In the genomic region with DNA sequence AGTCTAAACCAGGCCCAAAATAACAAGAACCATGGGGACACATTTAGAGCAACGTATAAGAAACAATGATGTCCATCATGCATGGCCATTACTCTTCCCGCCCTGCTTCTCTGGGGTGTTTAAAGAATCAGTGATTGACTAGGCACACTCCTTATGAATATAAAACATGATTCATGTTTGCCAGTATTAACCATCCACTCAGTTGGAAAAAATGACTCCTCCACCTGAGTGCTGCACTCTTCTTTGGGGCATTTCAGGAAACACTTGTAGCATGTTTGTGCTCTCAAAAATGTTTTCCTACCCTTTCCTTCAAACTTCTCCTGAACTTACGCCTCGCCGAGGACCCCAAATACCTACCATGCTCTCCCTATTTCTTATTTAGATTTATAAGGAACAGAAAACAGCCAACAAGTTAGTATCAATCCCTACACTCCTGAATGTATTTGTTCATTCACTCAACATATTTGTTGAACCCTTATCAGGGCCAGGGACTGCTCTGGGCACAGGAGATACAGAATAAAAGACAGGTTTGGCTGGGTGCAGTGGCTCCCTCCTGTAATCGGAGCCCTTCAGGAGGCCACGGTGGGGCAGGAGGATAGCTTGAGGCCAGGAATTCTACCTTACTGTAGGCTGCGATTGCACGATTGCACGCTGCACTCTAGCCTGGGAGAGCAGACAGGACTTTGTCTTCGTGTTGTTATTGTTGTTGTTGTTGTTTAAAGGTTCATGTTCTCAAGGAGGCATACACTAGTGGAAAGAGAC, we compare ENCODE assay signal across 11 cellular contexts.
DNase-seq lines count a peak whose midpoint lies in the region; ATAC-seq and TF ChIP-seq lines count a peak whose summit lies in the region.
"Had no signal": no experiment of that assay in that cellular context is flagged by ENCODE, and none has a peak within 500 bp of the region (broad histone marks: within the 10 kb centered on the region; RNA-seq: fewer than 3 reads in every experiment).

No MANE protein-coding gene starts in this region.

- intact Hi-C loops in vagina (cut with DNase I) = no loop called here

- peak; percentile 40 for ATAC-seq in stimulated activated naive CD8-positive, alpha-beta T cell treated with anti-CD3 and anti-CD28 coated beads, Interleukin-15, Interleukin-2, amounts not matched to agents 100 U/mL and 50 U/mL, for 24 hours
- no peak for ATAC-seq in stimulated activated naive CD8-positive, alpha-beta T cell treated with anti-CD3 and anti-CD28 coated beads, Interleukin-15, amount 100 ng/mL, for 72 hours
- ATAC-seq in effector memory CD8-positive, alpha-beta T cell (replicated peaks) = no peak
- ATAC-seq in naive B cell (ENCODE audit: low read depth in 2 of 2) (no peak), HG03520 (IDR thresholded peaks at IDR 0.05; ENCODE audit: unreplicated experiment) (no peak), GM18517 (IDR thresholded peaks at IDR 0.05; ENCODE audit: unreplicated experiment) (no peak)

- H3K9me3 ChIP-seq in vagina = no peaks in the 10 kb centered on the region

- peaks cover 63% of the 10 kb centered on the region for H3K4me1 ChIP-seq in vagina

- H3K27me3 ChIP-seq in vagina = no peaks in the 10 kb centered on the region

- in situ Hi-C loops in G401 (cut with HindIII; ENCODE audit: low sequenced_read_pairs) = no loop called here

- H3K4me1 Mint-ChIP-seq in stimulated activated naive CD8-positive, alpha-beta T cell treated with anti-CD3 and anti-CD28 coated beads, Interleukin-15, amount 100 ng/mL, for 72 hours = peaks cover 43% of the 10 kb centered on the region
- H3K4me1 Mint-ChIP-seq in effector memory CD8-positive, alpha-beta T cell (ENCODE audit: low read depth in 2 of 2) = peaks cover 17 to 18% of the 10 kb centered on the region in 2 donors
- H3K4me1 Mint-ChIP-seq in naive B cell = peaks cover 13 to 24% (median 14%) of the 10 kb centered on the region in 3 donors

- no peak for TF ChIP-seq CTCF in vagina (IDR thresholded peaks at IDR 0.05)

- H3K36me3 ChIP-seq in vagina = no peaks in the 10 kb centered on the region

- peaks cover 5% of the 10 kb centered on the region for H3K36me3 Mint-ChIP-seq in effector memory CD8-positive, alpha-beta T cell (ENCODE audit: insufficient read depth)
- H3K36me3 Mint-ChIP-seq in naive B cell = no peaks in the 10 kb centered on the region

- H3K4me3 ChIP-seq in vagina = no peak overlapping the region

- peak overlapping the region; percentile 87 for H3K27ac ChIP-seq in vagina
- H3K27ac ChIP-seq: HL-60 had no signal

- no peaks in the 10 kb centered on the region for H3K9me3 Mint-ChIP-seq in stimulated activated naive CD8-positive, alpha-beta T cell treated with anti-CD3 and anti-CD28 coated beads, Interleukin-15, amount 100 ng/mL, for 72 hours
- H3K9me3 Mint-ChIP-seq in effector memory CD8-positive, alpha-beta T cell = no peaks in the 10 kb centered on the region
- no peaks in the 10 kb centered on the region for H3K9me3 Mint-ChIP-seq in naive B cell

- H3K4me3 Mint-ChIP-seq in stimulated activated naive CD8-positive, alpha-beta T cell treated with anti-CD3 and anti-CD28 coated beads, Interleukin-15, amount 100 ng/mL, for 72 hours = peak overlapping the region in 1 of 2 donors; percentile 77
- no peak overlapping the region for H3K4me3 Mint-ChIP-seq in effector memory CD8-positive, alpha-beta T cell
- peak overlapping the region in 6 of 8 donors; percentile 15 to 90 (median 82) for H3K4me3 Mint-ChIP-seq in naive B cell

- peaks cover 92% of the 10 kb centered on the region for H3K27me3 Mint-ChIP-seq in stimulated activated naive CD8-positive, alpha-beta T cell treated with anti-CD3 and anti-CD28 coated beads, Interleukin-15, amount 100 ng/mL, for 72 hours
- peaks cover 0 to 35% of the 10 kb centered on the region in 2 donors for H3K27me3 Mint-ChIP-seq in effector memory CD8-positive, alpha-beta T cell
- peaks cover 2 to 43% (median 32%) of the 10 kb centered on the region in 3 donors for H3K27me3 Mint-ChIP-seq in naive B cell

- DNase-seq in stimulated activated naive CD8-positive, alpha-beta T cell treated with anti-CD3 and anti-CD28 coated beads, Interleukin-15, Interleukin-2, amounts not matched to agents 100 U/mL and 50 U/mL, for 24 hours = no peak
- no peak for DNase-seq in stimulated activated naive CD8-positive, alpha-beta T cell treated with anti-CD3 and anti-CD28 coated beads, Interleukin-15, amount 100 ng/mL, for 72 hours
- no peak for DNase-seq in effector memory CD8-positive, alpha-beta T cell
- DNase-seq in naive B cell = no peak
- DNase-seq in vagina (ENCODE audit: extremely low spot score in 2 of 2) = no peak
- DNase-seq in G401 (ENCODE audit: low spot score) = no peak
- DNase-seq: NCI-H748 treated with DMSO at 0.1 percent for 48 hours, SW 1271 had no signal

- no peak for TF ChIP-seq POLR2A in vagina (IDR thresholded peaks at IDR 0.05)

- no peak overlapping the region for H3K27ac Mint-ChIP-seq in stimulated activated naive CD8-positive, alpha-beta T cell treated with anti-CD3 and anti-CD28 coated beads, Interleukin-15, amount 100 ng/mL, for 72 hours
- peak overlapping the region; percentile 17 to 23 for H3K27ac Mint-ChIP-seq in effector memory CD8-positive, alpha-beta T cell
- H3K27ac Mint-ChIP-seq in naive B cell = no peak overlapping the region

Comparison
In these comparisons a context has a peak if more than half of its experiments do, and no peak if none do; other contexts are left out.
1. H3K27ac Mint-ChIP-seq: peak in effector memory CD8-positive, alpha-beta T cell (2 of 2); none in stimulated activated naive CD8-positive, alpha-beta T cell treated with anti-CD3 and anti-CD28 coated beads, Interleukin-15, amount 100 ng/mL, for 72 hours (0 of 2) and naive B cell (0 of 6).
2. H3K4me3 Mint-ChIP-seq: peak in naive B cell (6 of 8); none in effector memory CD8-positive, alpha-beta T cell (0 of 2).